Comparison of ENCODE assay signal across 1 cellular context in the genomic region with DNA sequence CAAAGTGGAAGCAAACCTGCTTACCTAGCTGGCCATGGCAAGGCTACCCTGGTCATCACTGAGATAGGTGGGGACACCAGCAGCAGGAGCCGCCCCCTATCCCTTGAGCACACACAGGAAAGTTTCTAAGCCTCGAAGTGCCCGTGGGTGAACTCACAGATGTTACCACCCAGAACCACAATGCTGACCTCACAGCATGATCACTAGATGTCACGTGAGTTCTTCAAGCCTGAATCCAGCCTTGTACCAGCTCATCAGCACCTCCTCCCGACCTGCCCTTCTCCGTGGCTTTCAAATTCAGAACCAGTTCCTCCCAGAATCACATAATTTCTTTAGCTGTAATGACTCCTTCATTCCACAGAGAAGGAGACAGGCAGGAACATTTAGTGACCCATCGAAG.
TF ChIP-seq lines count a peak whose summit lies in the region.

No MANE protein-coding gene starts in this region.

TF ChIP-seq in IMR-90, 13 proteins besides CTCF, POLR2A, EP300 and RAD21 (continued from another document):
- TF ChIP-seq, protein P1, sequence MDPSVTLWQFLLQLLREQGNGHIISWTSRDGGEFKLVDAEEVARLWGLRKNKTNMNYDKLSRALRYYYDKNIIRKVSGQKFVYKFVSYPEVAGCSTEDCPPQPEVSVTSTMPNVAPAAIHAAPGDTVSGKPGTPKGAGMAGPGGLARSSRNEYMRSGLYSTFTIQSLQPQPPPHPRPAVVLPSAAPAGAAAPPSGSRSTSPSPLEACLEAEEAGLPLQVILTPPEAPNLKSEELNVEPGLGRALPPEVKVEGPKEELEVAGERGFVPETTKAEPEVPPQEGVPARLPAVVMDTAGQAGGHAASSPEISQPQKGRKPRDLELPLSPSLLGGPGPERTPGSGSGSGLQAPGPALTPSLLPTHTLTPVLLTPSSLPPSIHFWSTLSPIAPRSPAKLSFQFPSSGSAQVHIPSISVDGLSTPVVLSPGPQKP (IDR thresholded peaks at IDR 0.05; ENCODE audit: borderline replicate concordance, low read depth, low read length) = no peak
- TF ChIP-seq NFE2L2 (IDR thresholded peaks at IDR 0.05; ENCODE audit: low read depth, low read length) = no peak
- TF ChIP-seq, protein P2, sequence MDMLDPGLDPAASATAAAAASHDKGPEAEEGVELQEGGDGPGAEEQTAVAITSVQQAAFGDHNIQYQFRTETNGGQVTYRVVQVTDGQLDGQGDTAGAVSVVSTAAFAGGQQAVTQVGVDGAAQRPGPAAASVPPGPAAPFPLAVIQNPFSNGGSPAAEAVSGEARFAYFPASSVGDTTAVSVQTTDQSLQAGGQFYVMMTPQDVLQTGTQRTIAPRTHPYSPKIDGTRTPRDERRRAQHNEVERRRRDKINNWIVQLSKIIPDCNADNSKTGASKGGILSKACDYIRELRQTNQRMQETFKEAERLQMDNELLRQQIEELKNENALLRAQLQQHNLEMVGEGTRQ (IDR thresholded peaks at IDR 0.05; ENCODE audit: low read depth, low read length) = no peak
TF ChIP-seq in IMR-90: peak in this region for 0.
